ENCODE assay signal across 9 cellular contexts in genomic region chr3:124639406-124640237, GRCh38.
DNase-seq lines count a peak whose midpoint lies in the region; ATAC-seq and TF ChIP-seq lines count a peak whose summit lies in the region.
"Had no signal": no experiment of that assay in that cellular context is flagged by ENCODE, and none has a peak within 500 bp of the region (broad histone marks: within the 10 kb centered on the region; RNA-seq: fewer than 3 reads in every experiment).

No MANE protein-coding gene starts in this region.

- peaks cover 9 to 13% of the 10 kb centered on the region in 2 donors for H3K36me3 Mint-ChIP-seq in CD4-positive, alpha-beta memory T cell
- peaks cover 4% of the 10 kb centered on the region for H3K36me3 Mint-ChIP-seq in activated naive CD8-positive, alpha-beta T cell

- H3K9me3 Mint-ChIP-seq in CD4-positive, alpha-beta memory T cell: no peaks in the 10 kb centered on the region
- no peaks in the 10 kb centered on the region for H3K9me3 Mint-ChIP-seq in activated naive CD8-positive, alpha-beta T cell (ENCODE audit: low read depth)

- peaks cover 9 to 26% (median 17%) of the 10 kb centered on the region in 4 donors for H3K4me1 Mint-ChIP-seq in CD4-positive, alpha-beta memory T cell
- H3K4me1 Mint-ChIP-seq in activated naive CD8-positive, alpha-beta T cell (ENCODE audit: low read depth): peaks cover 28% of the 10 kb centered on the region

- CTCF ChIA-PET in CD4-positive, alpha-beta memory T cell (lab: Charles Lee; ENCODE audit: partially characterized antibody): interaction anchor here (0.7 to 1.3 kb wide), 6 partner anchors 12 to 90 kb away, joined by 3 to 4 read pairs (median 3); no protein-coding TSS in a partner anchor

- H3K9me3 ChIP-seq in CD4-positive, alpha-beta memory T cell (ENCODE audit: control insufficient read depth in 1 of 2, low read length in 2 of 2): no peaks in the 10 kb centered on the region
- H3K9me3 ChIP-seq in esophagus muscularis mucosa: no peaks in the 10 kb centered on the region

- TF ChIP-seq CTCF in foreskin fibroblast (IDR thresholded peaks at IDR 0.05; ENCODE audit: low read depth, low read length): no peak
- no peak for TF ChIP-seq CTCF in esophagus muscularis mucosa (IDR thresholded peaks at IDR 0.05)

- DNase-seq in CD4-positive, alpha-beta memory T cell: peak in 3 of 5 donors; percentile 7 to 43 (median 21)
- DNase-seq in AG08395 (ENCODE audit: low spot score): no peak
- no peak for DNase-seq in NCI-H69 (lab: John Stamatoyannopoulos, UW)
- no peak for DNase-seq in foreskin fibroblast
- no peak for DNase-seq in esophagus muscularis mucosa (ENCODE audit: extremely low spot score)
- DNase-seq: DMS 273 treated with DMSO at 0.1 percent for 48 hours had no signal

- ATAC-seq in GM21360 (IDR thresholded peaks at IDR 0.05; ENCODE audit: unreplicated experiment) (peak; percentile 59), HG03565 (IDR thresholded peaks at IDR 0.05; ENCODE audit: unreplicated experiment) (peak; percentile 58)

- H3K4me1 ChIP-seq in CD4-positive, alpha-beta memory T cell (ENCODE audit: insufficient read depth, low read length): peaks cover 14% of the 10 kb centered on the region
- H3K4me1 ChIP-seq in esophagus muscularis mucosa: no peaks in the 10 kb centered on the region

- H3K36me3 ChIP-seq in CD4-positive, alpha-beta memory T cell (ENCODE audit: insufficient read depth, low read length): no peaks in the 10 kb centered on the region
- peaks cover 0 to 23% (median 6%) of the 10 kb centered on the region in 4 donors for H3K36me3 ChIP-seq in esophagus muscularis mucosa

- no peaks in the 10 kb centered on the region for H3K27me3 ChIP-seq in CD4-positive, alpha-beta memory T cell (ENCODE audit: insufficient read depth, low read length)
- H3K27me3 ChIP-seq in esophagus muscularis mucosa: no peaks in the 10 kb centered on the region

- H3K4me3 Mint-ChIP-seq in CD4-positive, alpha-beta memory T cell: peak overlapping the region; percentile 40 to 83 (median 72)
- H3K4me3 Mint-ChIP-seq in activated naive CD8-positive, alpha-beta T cell: peak overlapping the region; percentile 48

- POLR2A ChIA-PET in CD4-positive, alpha-beta memory T cell (lab: Charles Lee; ENCODE audit: partially characterized antibody): interaction anchor here (0.8 kb wide), 1 partner anchor 55 kb away, joined by 3 read pairs; no protein-coding TSS in a partner anchor

- TF ChIP-seq EP300 in esophagus muscularis mucosa (IDR thresholded peaks at IDR 0.05): no peak

- intact Hi-C loops in CD4-positive, alpha-beta memory T cell (cut with micrococcal nuclease): no loop called here
- intact Hi-C loops in esophagus muscularis mucosa (cut with DNase I): no loop called here

- peak overlapping the region in 1 of 2 donors; percentile 24 for H3K4me3 ChIP-seq in CD4-positive, alpha-beta memory T cell (ENCODE audit: low read length in 2 of 2)
- H3K4me3 ChIP-seq in foreskin fibroblast (ENCODE audit: low read depth in 1 of 2, low read length in 2 of 2) (no peak overlapping the region), esophagus muscularis mucosa (no peak overlapping the region)

- H3K27ac Mint-ChIP-seq in CD4-positive, alpha-beta memory T cell: peak overlapping the region in 6 of 7 donors; percentile 21 to 84 (median 58)
- H3K27ac Mint-ChIP-seq in activated naive CD8-positive, alpha-beta T cell: peak overlapping the region; percentile 59

- no peak for TF ChIP-seq POLR2A in esophagus muscularis mucosa (IDR thresholded peaks at IDR 0.05; ENCODE audit: low read depth)

- WGBS in esophagus muscularis mucosa: 79% methylated on average over 6 of the region's 6 CpGs

- peak overlapping the region; percentile 24 for H3K27ac ChIP-seq in CD4-positive, alpha-beta memory T cell (ENCODE audit: low read depth, low read length)
- no peak overlapping the region for H3K27ac ChIP-seq in esophagus muscularis mucosa (replicated peaks in 1 of 4)

- H3K27me3 Mint-ChIP-seq in CD4-positive, alpha-beta memory T cell: no peaks in the 10 kb centered on the region
- H3K27me3 Mint-ChIP-seq in activated naive CD8-positive, alpha-beta T cell: no peaks in the 10 kb centered on the region

Comparison
In these comparisons a context has a peak if more than half of its experiments do, and no peak if none do; other contexts are left out.
1. DNase-seq: peak in CD4-positive, alpha-beta memory T cell (3 of 5); none in AG08395 (single experiment), NCI-H69 (single experiment), foreskin fibroblast (0 of 2) and esophagus muscularis mucosa (single experiment).